Comparison of ENCODE assay signal across 11 cellular contexts in genomic region chr10:35584946-35585345, GRCh38. TPM values are rescaled to one million over a fixed set of nuclear protein-coding genes. Genes with fewer than 3 reads are reported as not detected.
"Had no signal": no experiment of that assay in that cellular context is flagged by ENCODE, and none has a peak within 500 bp of the region (broad histone marks: within the 10 kb centered on the region; RNA-seq: fewer than 3 reads in every experiment).

No MANE protein-coding gene starts in this region.

- H3K4me3 Mint-ChIP-seq: GM23338, H9, HFFc6 had no signal

- H3K9me3 Mint-ChIP-seq: H9, HFFc6 had no signal

- H3K9ac ChIP-seq: GM23248 had no signal

- H3K36me3 ChIP-seq: HAP-1 had no signal

- ATAC-seq: GM23338, HCT116 had no signal

- H3K4me2 ChIP-seq: GM23338 had no signal

- H2AFZ ChIP-seq: GM23248, GM23338 had no signal

- H3K4me3 ChIP-seq: GM23248, GM23338, HAP-1 had no signal

- H3K9me3 ChIP-seq: HAP-1 had no signal

- H3K4me1 ChIP-seq: HAP-1 had no signal

- H3K27ac ChIP-seq: GM23248 had no signal

- DNase-seq: GM23248, GOT3, H7, H9, HCEC 1CT, HFFc6 had no signal

- H3K27ac Mint-ChIP-seq: GM23338, H9, HFFc6 had no signal

- H3K4me1 Mint-ChIP-seq: GM23338, H9 had no signal

RNA-seq across cellular contexts. Expression of gene GJD4, which starts 20.2 kb away (rescaled TPM):
- total RNA-seq: GM23248, GM23338, H1, H4, H7, H9, HFFc6 had no signal
- polyA plus RNA-seq: GM23248, GM23338, H1 had no signal
